Comparison of ENCODE assay signal across 1 cellular context in genomic region chr11:820655-821512, GRCh38.
TF ChIP-seq lines count a peak whose summit lies in the region.

No MANE protein-coding gene starts in this region.

TF ChIP-seq in K562, 482 proteins besides CTCF, POLR2A, EP300 and RAD21:
- TF ChIP-seq RBM39 (optimal IDR thresholded peaks at IDR 0.05; ENCODE audit: low read depth, low read length) (no peak), ZNF263 (CRISPR knock-in tag; IDR thresholded peaks at IDR 0.05; ENCODE audit: borderline replicate concordance) (peak; percentile 51; the same call in 1 of the 2 replicates), ZNF740 (CRISPR knock-in tag; IDR thresholded peaks at IDR 0.05) (peak; percentile 59; the same call in 1 of the 2 replicates), ZNF740 (tag; IDR thresholded peaks at IDR 0.05) (no peak), ZNF639 (CRISPR knock-in tag; conservative IDR thresholded peaks at IDR 0.05 in 1 of 2, IDR thresholded peaks at IDR 0.05 in 1 of 2) (no peak), ZNF239 (CRISPR knock-in tag; IDR thresholded peaks at IDR 0.05) (no peak), CREB1 (IDR thresholded peaks at IDR 0.05) (no peak), CREB1 (CRISPR knock-in tag; IDR thresholded peaks at IDR 0.05) (0 out of 2 replicates have a peak, but pooled peaks have one; percentile 7), ATF1 (CRISPR knock-in tag; IDR thresholded peaks at IDR 0.05) (no peak), ATF1 (tag; IDR thresholded peaks at IDR 0.05) (no peak), CXXC5 (CRISPR knock-in tag; IDR thresholded peaks at IDR 0.05) (no peak), GTF2E2 (tag; IDR thresholded peaks at IDR 0.05) (no peak), KLF13 (tag; IDR thresholded peaks at IDR 0.05; ENCODE audit: borderline replicate concordance, low read depth) (no peak), HMGXB4 (CRISPR knock-in tag; IDR thresholded peaks at IDR 0.05) (0 out of 2 replicates have a peak, but pooled peaks have one; percentile 28), STAG1 (CRISPR knock-in tag; IDR thresholded peaks at IDR 0.05; ENCODE audit: borderline replicate concordance) (0 out of 2 replicates have a peak, but pooled peaks have one; percentile 6), MECOM (CRISPR knock-in tag; IDR thresholded peaks at IDR 0.05) (no peak), KDM1A (IDR thresholded peaks at IDR 0.05) (no peak), ZC3H4 (CRISPR knock-in tag; IDR thresholded peaks at IDR 0.05; ENCODE audit: borderline replicate concordance) (0 out of 2 replicates have a peak, but pooled peaks have one; percentile 30), MED1 (CRISPR knock-in tag; IDR thresholded peaks at IDR 0.05; ENCODE audit: borderline replicate concordance) (0 out of 2 replicates have a peak, but pooled peaks have one; percentile 50), HMGN3 (IDR thresholded peaks at IDR 0.05; ENCODE audit: borderline replicate concordance, extremely low read depth, insufficient read length, low read depth, low read length) (no peak), HIVEP1 (CRISPR knock-in tag; IDR thresholded peaks at IDR 0.05) (no peak), BRF1 (IDR thresholded peaks at IDR 0.05; ENCODE audit: borderline replicate concordance, extremely low read depth, insufficient read length) (no peak), PKNOX1 (IDR thresholded peaks at IDR 0.05) (no peak)
